ENCODE assay signal across 10 cellular contexts in the genomic region with DNA sequence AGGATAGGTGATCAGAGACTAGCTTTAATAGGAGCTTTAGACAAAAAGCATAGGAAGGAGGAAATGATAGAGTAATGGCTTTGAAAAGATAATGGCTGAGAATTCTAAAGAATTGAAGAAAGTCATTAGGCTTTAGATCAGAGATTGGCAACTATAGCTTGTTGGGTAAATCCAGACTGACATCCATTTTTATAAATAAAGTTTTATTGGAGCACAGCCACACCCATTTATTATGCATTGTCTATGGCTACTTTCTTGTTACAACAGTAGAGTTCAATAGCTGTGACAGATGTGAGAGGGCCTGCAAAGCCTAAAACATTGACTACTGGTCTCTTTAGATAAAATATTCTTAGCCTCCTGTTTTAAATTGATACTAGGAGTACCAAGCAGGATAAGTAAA. TPM values are rescaled to one million over a fixed set of nuclear protein-coding genes. Genes with fewer than 3 reads are reported as not detected.
"Had no signal": no experiment of that assay in that cellular context is flagged by ENCODE, and none has a peak within 500 bp of the region (broad histone marks: within the 10 kb centered on the region; RNA-seq: fewer than 3 reads in every experiment).

No MANE protein-coding gene starts in this region.

- H2AFZ ChIP-seq: GM23248 had no signal

- DNase-seq: GM23248, GOT3, H7, HFFc6 had no signal

- FAIRE-seq: HepG2 had no signal

- H3K27ac Mint-ChIP-seq: HFFc6, IgD-negative memory B cell had no signal

- H3K36me3 ChIP-seq: HAP-1 had no signal

- H3K4me3 Mint-ChIP-seq: HFFc6, IgD-negative memory B cell had no signal

- ATAC-seq: HCT116, HepG2 had no signal

- H3K9me3 Mint-ChIP-seq: HFFc6, IgD-negative memory B cell had no signal

- H3K27ac ChIP-seq: GM23248, HL-60 had no signal

- H3K4me3 ChIP-seq: GM23248, HAP-1 had no signal

- H3K4me1 ChIP-seq: HAP-1 had no signal

- H3K9me3 ChIP-seq: HAP-1 had no signal

- H3K9ac ChIP-seq: GM23248 had no signal

RNA-seq across cellular contexts. Expression of gene FYB1, which starts 40.7 kb away (rescaled TPM):
- total RNA-seq: GM23248, H7, HepG2, HT1080 had no signal
